1 cellular context compared by ENCODE assay signal in genomic region chr9:131174681-131175239, GRCh38.
TF ChIP-seq lines count a peak whose summit lies in the region.

No MANE protein-coding gene starts in this region.

TF ChIP-seq in GM12878, 131 proteins besides CTCF, POLR2A, EP300 and RAD21 (continued from another document):
- TF ChIP-seq E4F1 (IDR thresholded peaks at IDR 0.05; ENCODE audit: borderline replicate concordance, partially characterized antibody) = no peak
- peak; percentile 75 for TF ChIP-seq TCF12 (IDR thresholded peaks at IDR 0.05; ENCODE audit: low read depth, low read length)
- TF ChIP-seq, protein P1, sequence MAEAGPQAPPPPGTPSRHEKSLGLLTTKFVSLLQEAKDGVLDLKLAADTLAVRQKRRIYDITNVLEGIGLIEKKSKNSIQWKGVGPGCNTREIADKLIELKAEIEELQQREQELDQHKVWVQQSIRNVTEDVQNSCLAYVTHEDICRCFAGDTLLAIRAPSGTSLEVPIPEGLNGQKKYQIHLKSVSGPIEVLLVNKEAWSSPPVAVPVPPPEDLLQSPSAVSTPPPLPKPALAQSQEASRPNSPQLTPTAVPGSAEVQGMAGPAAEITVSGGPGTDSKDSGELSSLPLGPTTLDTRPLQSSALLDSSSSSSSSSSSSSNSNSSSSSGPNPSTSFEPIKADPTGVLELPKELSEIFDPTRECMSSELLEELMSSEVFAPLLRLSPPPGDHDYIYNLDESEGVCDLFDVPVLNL (IDR thresholded peaks at IDR 0.05; ENCODE audit: low read depth, low read length) = no peak
- TF ChIP-seq NFIC (IDR thresholded peaks at IDR 0.05; ENCODE audit: low read depth, low read length) = peak; percentile 31; the same call in 1 of the 2 replicates
TF ChIP-seq in GM12878: peak in this region for 8.
